ENCODE assay signal across 2 cellular contexts in genomic region chr13:98270819-98271218, GRCh38.
A peak's percentile ranks its signal among the peaks of the same experiment; 100 is the strongest.
TF ChIP-seq lines count a peak whose summit lies in the region.

No MANE protein-coding gene starts in this region.

TF ChIP-seq in IMR-90, 13 proteins besides CTCF, POLR2A, EP300 and RAD21:
- TF ChIP-seq MAFK (IDR thresholded peaks at IDR 0.05; ENCODE audit: low read depth, low read length) (peak; percentile 31), SMC3 (IDR thresholded peaks at IDR 0.05; ENCODE audit: low read depth, low read length) (no peak)

TF ChIP-seq in WTC11, 78 proteins besides CTCF, POLR2A, EP300 and RAD21:
- TF ChIP-seq FOXJ3 (CRISPR knock-in tag; IDR thresholded peaks at IDR 0.05; ENCODE audit: borderline replicate concordance) (no peak), AR (CRISPR knock-in tag; IDR thresholded peaks at IDR 0.05) (no peak), ZNF423 (CRISPR knock-in tag; IDR thresholded peaks at IDR 0.05) (no peak), MYBL2 (CRISPR knock-in tag; IDR thresholded peaks at IDR 0.05) (no peak), JAZF1 (CRISPR knock-in tag; IDR thresholded peaks at IDR 0.05) (no peak), ZBTB21 (CRISPR knock-in tag; IDR thresholded peaks at IDR 0.05; ENCODE audit: borderline replicate concordance) (no peak), NFYB (CRISPR knock-in tag; conservative IDR thresholded peaks at IDR 0.05; ENCODE audit: low read depth) (no peak), GTF2I (CRISPR knock-in tag; conservative IDR thresholded peaks at IDR 0.05) (no peak), AFF4 (CRISPR knock-in tag; IDR thresholded peaks at IDR 0.05; ENCODE audit: borderline replicate concordance) (no peak), GRHL2 (CRISPR knock-in tag; IDR thresholded peaks at IDR 0.05; ENCODE audit: insufficient replicate concordance, severe bottlenecking) (no peak), ZMAT4 (CRISPR knock-in tag; IDR thresholded peaks at IDR 0.05) (no peak), SP1 (CRISPR knock-in tag; conservative IDR thresholded peaks at IDR 0.05) (no peak), FOXP4 (CRISPR knock-in tag; IDR thresholded peaks at IDR 0.05) (no peak), E2F5 (CRISPR knock-in tag; IDR thresholded peaks at IDR 0.05) (no peak)
